In genomic region chr18:39200153-39200552, GRCh38 we compare ENCODE assay signal across 35 cellular contexts.
"Had no signal": no experiment of that assay in that cellular context is flagged by ENCODE, and none has a peak within 500 bp of the region (broad histone marks: within the 10 kb centered on the region; RNA-seq: fewer than 3 reads in every experiment).

No MANE protein-coding gene starts in this region.

- DNase-seq: Karpas-422, Kasumi-1, MG63, MM.1S, MV-4-11, NCI-H1048, NCI-H1092, NCI-H1092 treated with DMSO at 0.1 percent for 48 hours, NCI-H1105, NCI-H1105 treated with DMSO at 0.1 percent for 48 hours, NCI-H1417, NCI-H1417 treated with DMSO at 0.1 percent for 48 hours, NCI-H1436, NCI-H1436 treated with DMSO at 0.1 percent for 48 hours, NCI-H146, NCI-H1694, NCI-H1694 treated with DMSO at 0.1 percent for 48 hours, NCI-H187, NCI-H187 treated with DMSO at 0.1 percent for 48 hours, NCI-H1930, NCI-H2029, NCI-H2029 treated with DMSO at 0.1 percent for 48 hours, NCI-H2081, NCI-H2081 treated with DMSO at 0.1 percent for 48 hours, NCI-H2107, NCI-H2171, NCI-H2171 treated with DMSO at 0.1 percent for 48 hours, NCI-H2227 treated with DMSO at 0.1 percent for 48 hours, NCI-H226, NCI-H345, NCI-H446, NCI-H446 treated with DMSO at 0.1 percent for 48 hours, NCI-H510A, NCI-H510A treated with DMSO at 0.1 percent for 48 hours, NCI-H524 had no signal

- H3K36me3 ChIP-seq: MG63 had no signal

- H3K9me3 ChIP-seq: MG63 had no signal

- H3K27me3 ChIP-seq: MG63 had no signal

- H3K4me3 ChIP-seq: MG63 had no signal
